Comparison of ENCODE assay signal across 1 cellular context in the genomic region with DNA sequence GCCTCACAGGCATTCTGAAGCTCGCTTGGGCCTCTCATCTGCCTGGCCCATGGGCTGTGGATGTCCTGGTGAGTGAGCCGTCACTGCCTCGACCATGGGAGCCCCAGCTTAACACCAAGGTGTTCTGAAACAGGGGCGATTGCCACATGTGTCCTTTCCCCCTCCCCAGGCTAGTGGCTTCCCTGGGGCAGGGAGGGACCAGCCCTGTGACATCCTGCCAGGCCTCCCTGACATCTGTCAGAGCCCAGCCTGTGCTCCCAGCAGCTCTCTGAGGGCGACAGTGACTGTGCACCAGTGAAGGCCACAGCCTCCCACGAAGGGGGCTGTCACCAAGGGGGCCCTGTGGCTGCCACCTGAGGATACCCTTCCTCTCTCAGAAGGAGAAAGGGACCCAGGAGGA.
TF ChIP-seq lines count a peak whose summit lies in the region.

No MANE protein-coding gene starts in this region.

TF ChIP-seq in SK-N-SH treated with all-trans-retinoic acid at 6 μM for 48 hours, 23 proteins besides CTCF, POLR2A, EP300 and RAD21 (continued from another document):
- no peak for TF ChIP-seq TSHZ2 (CRISPR knock-in tag; IDR thresholded peaks at IDR 0.05)
- TF ChIP-seq ISL1 (CRISPR knock-in tag; IDR thresholded peaks at IDR 0.05), result no peak
- no peak for TF ChIP-seq ZNF8 (CRISPR knock-in tag; IDR thresholded peaks at IDR 0.05)
- TF ChIP-seq CSRNP3 (CRISPR knock-in tag; IDR thresholded peaks at IDR 0.05), result no peak
- no peak for TF ChIP-seq BACH2 (CRISPR knock-in tag; IDR thresholded peaks at IDR 0.05; ENCODE audit: borderline replicate concordance)
- no peak for TF ChIP-seq ZNF565 (CRISPR knock-in tag; conservative IDR thresholded peaks at IDR 0.05; ENCODE audit: low read depth)
- no peak for TF ChIP-seq POU6F1 (CRISPR knock-in tag; IDR thresholded peaks at IDR 0.05; ENCODE audit: borderline replicate concordance, low read depth)
- TF ChIP-seq ESRRG (CRISPR knock-in tag; IDR thresholded peaks at IDR 0.05), result no peak
